ENCODE assay signal across 1 cellular context in the genomic region with DNA sequence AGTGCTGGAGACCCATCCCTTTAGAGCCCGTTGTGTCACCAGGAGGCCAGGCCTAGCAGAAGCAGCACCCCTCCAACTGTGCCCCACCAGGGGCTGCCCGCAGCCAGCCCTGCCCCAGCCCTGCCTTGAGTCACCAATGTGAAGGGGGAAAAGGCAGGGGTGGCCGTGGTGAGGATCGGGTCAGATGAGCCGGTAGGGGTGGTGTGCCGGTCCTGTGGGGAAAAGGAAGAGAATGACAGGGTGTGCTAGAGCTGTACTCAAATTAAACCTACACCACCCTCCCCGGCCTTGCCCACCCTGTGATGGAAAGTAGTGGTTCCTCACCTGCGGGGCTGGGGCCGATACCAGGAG.
TF ChIP-seq lines count a peak whose summit lies in the region.

No MANE protein-coding gene starts in this region.

TF ChIP-seq in GM23338, 12 proteins besides CTCF, POLR2A, EP300 and RAD21 (continued from another document):
- TF ChIP-seq POLR2AphosphoS5 (IDR thresholded peaks at IDR 0.05; ENCODE audit: low read depth): no peak
- TF ChIP-seq ZNF114 (CRISPR knock-in tag; IDR thresholded peaks at IDR 0.05): no peak
- TF ChIP-seq ZNF331 (CRISPR knock-in tag; IDR thresholded peaks at IDR 0.05; ENCODE audit: low read depth): no peak
- TF ChIP-seq, protein P1, sequence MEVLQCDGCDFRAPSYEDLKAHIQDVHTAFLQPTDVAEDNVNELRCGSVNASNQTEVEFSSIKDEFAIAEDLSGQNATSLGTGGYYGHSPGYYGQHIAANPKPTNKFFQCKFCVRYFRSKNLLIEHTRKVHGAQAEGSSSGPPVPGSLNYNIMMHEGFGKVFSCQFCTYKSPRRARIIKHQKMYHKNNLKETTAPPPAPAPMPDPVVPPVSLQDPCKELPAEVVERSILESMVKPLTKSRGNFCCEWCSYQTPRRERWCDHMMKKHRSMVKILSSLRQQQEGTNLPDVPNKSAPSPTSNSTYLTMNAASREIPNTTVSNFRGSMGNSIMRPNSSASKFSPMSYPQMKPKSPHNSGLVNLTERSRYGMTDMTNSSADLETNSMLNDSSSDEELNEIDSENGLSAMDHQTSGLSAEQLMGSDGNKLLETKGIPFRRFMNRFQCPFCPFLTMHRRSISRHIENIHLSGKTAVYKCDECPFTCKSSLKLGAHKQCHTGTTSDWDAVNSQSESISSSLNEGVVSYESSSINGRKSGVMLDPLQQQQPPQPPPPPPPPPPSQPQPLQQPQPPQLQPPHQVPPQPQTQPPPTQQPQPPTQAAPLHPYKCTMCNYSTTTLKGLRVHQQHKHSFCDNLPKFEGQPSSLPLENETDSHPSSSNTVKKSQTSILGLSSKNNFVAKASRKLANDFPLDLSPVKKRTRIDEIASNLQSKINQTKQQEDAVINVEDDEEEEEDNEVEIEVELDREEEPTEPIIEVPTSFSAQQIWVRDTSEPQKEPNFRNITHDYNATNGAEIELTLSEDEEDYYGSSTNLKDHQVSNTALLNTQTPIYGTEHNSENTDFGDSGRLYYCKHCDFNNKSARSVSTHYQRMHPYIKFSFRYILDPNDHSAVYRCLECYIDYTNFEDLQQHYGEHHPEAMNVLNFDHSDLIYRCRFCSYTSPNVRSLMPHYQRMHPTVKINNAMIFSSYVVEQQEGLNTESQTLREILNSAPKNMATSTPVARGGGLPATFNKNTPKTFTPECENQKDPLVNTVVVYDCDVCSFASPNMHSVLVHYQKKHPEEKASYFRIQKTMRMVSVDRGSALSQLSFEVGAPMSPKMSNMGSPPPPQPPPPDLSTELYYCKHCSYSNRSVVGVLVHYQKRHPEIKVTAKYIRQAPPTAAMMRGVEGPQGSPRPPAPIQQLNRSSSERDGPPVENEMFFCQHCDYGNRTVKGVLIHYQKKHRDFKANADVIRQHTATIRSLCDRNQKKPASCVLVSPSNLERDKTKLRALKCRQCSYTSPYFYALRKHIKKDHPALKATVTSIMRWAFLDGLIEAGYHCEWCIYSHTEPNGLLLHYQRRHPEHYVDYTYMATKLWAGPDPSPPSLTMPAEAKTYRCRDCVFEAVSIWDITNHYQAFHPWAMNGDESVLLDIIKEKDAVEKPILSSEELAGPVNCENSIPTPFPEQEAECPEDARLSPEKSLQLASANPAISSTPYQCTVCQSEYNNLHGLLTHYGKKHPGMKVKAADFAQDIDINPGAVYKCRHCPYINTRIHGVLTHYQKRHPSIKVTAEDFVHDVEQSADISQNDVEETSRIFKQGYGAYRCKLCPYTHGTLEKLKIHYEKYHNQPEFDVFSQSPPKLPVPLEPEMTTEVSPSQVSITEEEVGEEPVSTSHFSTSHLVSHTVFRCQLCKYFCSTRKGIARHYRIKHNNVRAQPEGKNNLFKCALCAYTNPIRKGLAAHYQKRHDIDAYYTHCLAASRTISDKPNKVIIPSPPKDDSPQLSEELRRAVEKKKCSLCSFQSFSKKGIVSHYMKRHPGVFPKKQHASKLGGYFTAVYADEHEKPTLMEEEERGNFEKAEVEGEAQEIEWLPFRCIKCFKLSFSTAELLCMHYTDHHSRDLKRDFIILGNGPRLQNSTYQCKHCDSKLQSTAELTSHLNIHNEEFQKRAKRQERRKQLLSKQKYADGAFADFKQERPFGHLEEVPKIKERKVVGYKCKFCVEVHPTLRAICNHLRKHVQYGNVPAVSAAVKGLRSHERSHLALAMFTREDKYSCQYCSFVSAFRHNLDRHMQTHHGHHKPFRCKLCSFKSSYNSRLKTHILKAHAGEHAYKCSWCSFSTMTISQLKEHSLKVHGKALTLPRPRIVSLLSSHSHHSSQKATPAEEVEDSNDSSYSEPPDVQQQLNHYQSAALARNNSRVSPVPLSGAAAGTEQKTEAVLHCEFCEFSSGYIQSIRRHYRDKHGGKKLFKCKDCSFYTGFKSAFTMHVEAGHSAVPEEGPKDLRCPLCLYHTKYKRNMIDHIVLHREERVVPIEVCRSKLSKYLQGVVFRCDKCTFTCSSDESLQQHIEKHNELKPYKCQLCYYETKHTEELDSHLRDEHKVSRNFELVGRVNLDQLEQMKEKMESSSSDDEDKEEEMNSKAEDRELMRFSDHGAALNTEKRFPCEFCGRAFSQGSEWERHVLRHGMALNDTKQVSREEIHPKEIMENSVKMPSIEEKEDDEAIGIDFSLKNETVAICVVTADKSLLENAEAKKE (CRISPR knock-in tag; IDR thresholded peaks at IDR 0.05): no peak
